ENCODE assay signal across 17 cellular contexts in genomic region chr10:121526040-121526790, GRCh38.
DNase-seq lines count a peak whose midpoint lies in the region; ATAC-seq and TF ChIP-seq lines count a peak whose summit lies in the region.
"Had no signal": no experiment of that assay in that cellular context is flagged by ENCODE, and none has a peak within 500 bp of the region (broad histone marks: within the 10 kb centered on the region; RNA-seq: fewer than 3 reads in every experiment).

No MANE protein-coding gene starts in this region.

- H3K9me3 Mint-ChIP-seq in mesothelial cell of epicardium = no peaks in the 10 kb centered on the region
- no peaks in the 10 kb centered on the region for H3K9me3 Mint-ChIP-seq in activated T-cell treated with anti-CD3 and anti-CD28 coated beads, Interleukin-2, amount 50 U/mL, for 72 hours

- H3K4me1 Mint-ChIP-seq in mesothelial cell of epicardium = peaks cover 58% of the 10 kb centered on the region
- H3K4me1 Mint-ChIP-seq in activated T-cell treated with anti-CD3 and anti-CD28 coated beads, Interleukin-2, amount 50 U/mL, for 72 hours (ENCODE audit: low read depth) = no peaks in the 10 kb centered on the region
- H3K4me1 Mint-ChIP-seq: activated naive CD4-positive, alpha-beta T cell treated with anti-CD3 and anti-CD28 coated beads, Interleukin-2, amount 10 ng/mL, durations not matched to agents 7 days and 5 days; immature natural killer cell had no signal

- H3K4me3 ChIP-seq in HUES64 (ENCODE audit: low read length) = no peak overlapping the region
- H3K4me3 ChIP-seq: mucosa of descending colon, tibial nerve had no signal

- H3K9me3 ChIP-seq in HUES64 (ENCODE audit: insufficient read depth, low read depth, low read length) = no peaks in the 10 kb centered on the region
- H3K9me3 ChIP-seq: mucosa of descending colon, tibial nerve had no signal

- H3K36me3 Mint-ChIP-seq in mesothelial cell of epicardium = peaks cover 22% of the 10 kb centered on the region
- H3K36me3 Mint-ChIP-seq in activated T-cell treated with anti-CD3 and anti-CD28 coated beads, Interleukin-2, amount 50 U/mL, for 72 hours (ENCODE audit: insufficient read depth in 2 of 2) = no peaks in the 10 kb centered on the region
- H3K36me3 Mint-ChIP-seq: activated naive CD4-positive, alpha-beta T cell treated with anti-CD3 and anti-CD28 coated beads, Interleukin-2, amount 10 ng/mL, durations not matched to agents 7 days and 5 days; immature natural killer cell had no signal

- 0 out of 2 replicates have a peak overlapping the region, but pooled peaks have one; percentile 21 for H3K27ac ChIP-seq in HUES64 (ENCODE audit: low read depth, low read length)
- peak overlapping the region; percentile 98 for H3K27ac ChIP-seq in caudate nucleus (ENCODE audit: low read depth, low read length)

- peaks cover 36% of the 10 kb centered on the region for H3K4me1 ChIP-seq in HUES64 (ENCODE audit: insufficient read depth, low read length)

- 0 out of 2 replicates have a peak overlapping the region, but pooled peaks have one; percentile 10 for H3K9ac ChIP-seq in HUES64 (ENCODE audit: low read depth, low read length)

- no peaks in the 10 kb centered on the region for H3K27me3 ChIP-seq in HUES64 (ENCODE audit: insufficient read depth, low read length)

- WGBS in HUES64 = 96% methylated on average over 13 of the region's 13 CpGs

- no peaks in the 10 kb centered on the region for H3K27me3 Mint-ChIP-seq in mesothelial cell of epicardium (ENCODE audit: low read depth)
- no peaks in the 10 kb centered on the region for H3K27me3 Mint-ChIP-seq in activated T-cell treated with anti-CD3 and anti-CD28 coated beads, Interleukin-2, amount 50 U/mL, for 72 hours (ENCODE audit: low read depth)

- no peak overlapping the region for H3K4me3 Mint-ChIP-seq in mesothelial cell of epicardium
- H3K4me3 Mint-ChIP-seq in activated T-cell treated with anti-CD3 and anti-CD28 coated beads, Interleukin-2, amount 50 U/mL, for 72 hours = no peak overlapping the region
- H3K4me3 Mint-ChIP-seq: activated naive CD4-positive, alpha-beta T cell treated with anti-CD3 and anti-CD28 coated beads, Interleukin-2, amount 10 ng/mL, durations not matched to agents 7 days and 5 days; immature natural killer cell had no signal

- TF ChIP-seq CTCF in mesothelial cell of epicardium (IDR thresholded peaks at IDR 0.05; ENCODE audit: unreplicated experiment) = no peak

- H3K27ac Mint-ChIP-seq in mesothelial cell of epicardium = peak overlapping the region; percentile 87
- no peak overlapping the region for H3K27ac Mint-ChIP-seq in activated T-cell treated with anti-CD3 and anti-CD28 coated beads, Interleukin-2, amount 50 U/mL, for 72 hours
- H3K27ac Mint-ChIP-seq: activated naive CD4-positive, alpha-beta T cell treated with anti-CD3 and anti-CD28 coated beads, Interleukin-2, amount 10 ng/mL, durations not matched to agents 7 days and 5 days had no signal

- no peak for ATAC-seq in activated T-cell treated with anti-CD3 and anti-CD28 coated beads, Interleukin-2, amount 50 U/mL, for 72 hours (replicated peaks in 1 of 2)

- DNase-seq in caudate nucleus (lab: John Stamatoyannopoulos, UW) = peak in 15 of 61 donors; percentile 19 to 72 (median 37)
- DNase-seq in mesothelial cell of epicardium (ENCODE audit: low spot score in 2 of 2, unreplicated experiment in 2 of 2) = no peak
- DNase-seq in superior temporal gyrus (ENCODE audit: extremely low spot score) = peak; percentile 76
- DNase-seq in NCI-H524 treated with DMSO at 0.1 percent for 48 hours (lab: John Stamatoyannopoulos, UW) = no peak
- DNase-seq in activated T-cell treated with anti-CD3 and anti-CD28 coated beads, Interleukin-2, amount 50 U/mL, for 72 hours = no peak
- no peak for DNase-seq in mesenteric fat pad (ENCODE audit: low spot score)
- DNase-seq: activated CD4-positive, alpha-beta T cell treated with anti-CD3 and anti-CD28 coated beads for 1 hour; activated naive CD4-positive, alpha-beta T cell treated with anti-CD3 and anti-CD28 coated beads, Interleukin-2, amount 10 ng/mL, durations not matched to agents 7 days and 5 days; AML-193; immature natural killer cell; mucosa of descending colon; NCI-H2081; NK-92 treated with Interleukin-12 subunit alpha and Interleukin-12 subunit beta, amount 100 ng/mL, for 24 hours; SHP77; T-helper 2 cell had no signal

- peaks cover 65% of the 10 kb centered on the region for H3K36me3 ChIP-seq in HUES64 (ENCODE audit: insufficient read depth, low read length)
- H3K36me3 ChIP-seq: tibial nerve had no signal
